In the genomic region with DNA sequence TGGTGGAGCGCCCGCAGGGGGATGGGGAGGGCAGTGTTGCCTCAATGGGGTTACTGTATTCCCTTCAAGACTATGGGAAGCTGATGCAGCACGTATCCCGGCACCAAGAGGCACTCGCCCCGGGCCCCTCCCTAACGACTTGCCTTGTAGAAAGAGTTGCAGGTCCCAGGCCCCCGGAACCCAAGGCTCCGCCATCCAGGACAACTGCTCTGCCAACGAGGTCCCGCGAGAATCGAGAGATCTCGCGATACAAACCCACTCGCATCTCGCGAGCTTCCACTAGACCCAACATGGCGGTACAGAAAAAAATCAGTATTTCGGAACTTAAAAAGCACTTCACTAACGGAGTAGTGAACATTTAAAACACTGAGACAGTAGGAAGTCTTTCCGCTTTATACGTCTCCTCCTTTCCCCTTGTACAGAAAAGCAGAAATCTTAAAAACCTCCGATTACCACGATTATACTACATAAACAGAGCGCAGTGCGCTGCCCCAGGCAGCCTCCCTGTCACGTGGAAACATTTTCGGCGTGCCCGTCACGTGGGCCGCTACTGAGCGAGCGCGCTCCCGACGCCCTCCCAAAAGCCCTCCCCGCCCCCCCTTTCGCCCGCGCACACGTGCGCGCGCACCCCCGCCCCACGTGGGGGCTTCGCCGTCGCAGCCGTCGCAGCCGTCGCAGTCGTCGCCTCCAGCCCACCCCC, we compare ENCODE assay signal across 8 cellular contexts. TPM values are rescaled to one million over a fixed set of nuclear protein-coding genes. Genes with fewer than 3 reads are reported as not detected.
DNase-seq lines count a peak whose midpoint lies in the region; ATAC-seq, FAIRE-seq and TF ChIP-seq lines count a peak whose summit lies in the region.

ZZZ3 (minus strand) TSS at position 217 of the 700 bp plus-strand sequence. CDS start 49,304 bp downstream, outside the sequence.

- ATAC-seq in HG02852 (IDR thresholded peaks at IDR 0.05; ENCODE audit: unreplicated experiment) (peak; percentile 65), left cardiac atrium (peak; percentile 88 to 90)

- H3K4me1 Mint-ChIP-seq in progenitor cell of endocrine pancreas (ENCODE audit: low read depth) = peaks cover 29% of the 10 kb centered on the region

- H3K4me3 Mint-ChIP-seq in progenitor cell of endocrine pancreas (ENCODE audit: low read depth) = peak within 1 kb of the TSS; percentile 86

- H3K9me3 Mint-ChIP-seq in progenitor cell of endocrine pancreas (ENCODE audit: low read depth) = no peaks in the 10 kb centered on the region

- H3K27me3 Mint-ChIP-seq in progenitor cell of endocrine pancreas = no peaks in the 10 kb centered on the region

- DNase-seq in GM12892 (ENCODE audit: insufficient read length) = peak; percentile 74
- DNase-seq in NCI-H146 (lab: John Stamatoyannopoulos, UW) = peak; percentile 89
- peak; percentile 87 to 96 (median 91) for DNase-seq in T-helper 1 cell
- peak; percentile 92 for DNase-seq in amniotic epithelial cell (ENCODE audit: low read depth)
- peak; percentile 94 for DNase-seq in left cardiac atrium
- DNase-seq in progenitor cell of endocrine pancreas (ENCODE audit: low spot score, unreplicated experiment) = peak; percentile 85
- DNase-seq in ureter (ENCODE audit: low spot score) = peak; percentile 95

- FAIRE-seq in GM12892 (lab: Jason Lieb, UNC) = peak; percentile 94

- TF ChIP-seq CTCF in progenitor cell of endocrine pancreas (IDR thresholded peaks at IDR 0.05; ENCODE audit: unreplicated experiment) = no peak

- TF ChIP-seq POLR2A in GM12892 (IDR thresholded peaks at IDR 0.05; ENCODE audit: low read depth, low read length) = peak; percentile 81

- intact Hi-C loops in left cardiac atrium (cut with DNase I) = no loop called here

- peak within 1 kb of the TSS; percentile 99 for H3K27ac Mint-ChIP-seq in progenitor cell of endocrine pancreas

- no peaks in the 10 kb centered on the region for H3K36me3 Mint-ChIP-seq in progenitor cell of endocrine pancreas (ENCODE audit: insufficient read depth)

RNA-seq across cellular contexts. Expression of gene ZZZ3, which starts in this region (rescaled TPM):
- polyA plus RNA-seq in GM12892 (2012; ENCODE audit: missing spikeins) = 20.4 TPM
- total RNA-seq in left cardiac atrium (10 to 100 TPM; 32.2 to 35.5 TPM), progenitor cell of endocrine pancreas (59.3 and 62.3 TPM in 2 replicates), ureter (77.2 TPM)

Comparison
In these comparisons a context has a peak if more than half of its experiments do, and no peak if none do; other contexts are left out.
1. Peak in every context shown above with its lines: DNase-seq and ATAC-seq.